Comparison of ENCODE assay signal across 28 cellular contexts in the genomic region with DNA sequence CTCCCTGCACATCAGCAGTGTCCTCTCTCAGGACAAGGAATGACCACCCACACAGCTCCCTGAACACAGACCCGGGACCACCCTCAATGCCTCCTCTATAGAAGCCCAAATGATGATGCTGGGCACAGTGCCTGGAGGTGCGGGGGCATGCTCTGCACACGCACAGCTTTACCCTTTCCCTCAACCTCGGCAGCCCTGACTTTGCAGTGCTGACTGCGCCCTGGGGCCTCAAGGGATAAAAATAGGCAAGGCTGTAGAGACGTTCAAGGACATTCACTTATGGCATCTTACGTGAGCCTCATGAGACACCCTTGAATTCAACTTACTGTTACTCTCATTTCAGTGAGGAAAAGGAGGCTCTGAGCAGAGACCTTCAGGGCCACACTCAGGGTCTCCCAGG.
"Had no signal": no experiment of that assay in that cellular context is flagged by ENCODE, and none has a peak within 500 bp of the region (broad histone marks: within the 10 kb centered on the region; RNA-seq: fewer than 3 reads in every experiment).

No MANE protein-coding gene starts in this region.

- H3K36me3 ChIP-seq: ascending aorta, cardiac muscle cell had no signal

- H3K27me3 ChIP-seq: ascending aorta, cardiac muscle cell had no signal

- H3K27ac ChIP-seq: ascending aorta, cardiac muscle cell, VCaP had no signal

- H3K9me3 ChIP-seq: ascending aorta had no signal

- H3K4me3 ChIP-seq: ascending aorta, cardiac muscle cell had no signal

- ATAC-seq: activated CD8-positive, alpha-beta T cell treated with anti-CD3 and anti-CD28 coated beads for 36 hours; activated naive CD8-positive, alpha-beta T cell treated with anti-CD3 and anti-CD28 coated beads, Interleukin-2, amount 50 U/mL, for 24 hours; activated T-cell treated with anti-CD3 and anti-CD28 coated beads, Interleukin-2, amount 50 U/mL, for 4 hours; activated T-cell treated with anti-CD3 and anti-CD28 coated beads, Interleukin-2, amount 50 U/mL, for 72 hours had no signal

- H3K4me1 ChIP-seq: ascending aorta had no signal

- DNase-seq: activated B cell treated with CpG ODN at 0.5 μM for 24 hours; activated CD4-positive, alpha-beta memory T cell treated with anti-CD3 and anti-CD28 coated beads for 36 hours; activated CD4-positive, alpha-beta T cell treated with anti-CD3 and anti-CD28 coated beads for 4 hours; activated CD4-positive, alpha-beta T cell treated with anti-CD3 and anti-CD28 coated beads, Interleukin-2, amount 10 ng/mL, durations not matched to agents 24 days and 14 days; activated CD4-positive, alpha-beta T cell treated with anti-CD3 and anti-CD28 coated beads, Interleukin-2, amount 50 U/mL, for 1 hour; activated CD4-positive, alpha-beta T cell treated with anti-CD3 and anti-CD28 coated beads, Interleukin-2, amount 50 U/mL, for 4 hours; activated CD4-positive, CD25-positive, alpha-beta regulatory T cell treated with anti-CD3 and anti-CD28 coated beads, Interleukin-2, amount 50 U/mL, for 72 hours; activated CD8-positive, alpha-beta memory T cell treated with anti-CD3 and anti-CD28 coated beads, Interleukin-2, amount 50 U/mL, for 4 hours; activated CD8-positive, alpha-beta T cell treated with anti-CD3 and anti-CD28 coated beads for 36 hours; activated effector memory CD4-positive, alpha-beta T cell treated with Interleukin-2 at 50 U/mL for 16 hours; activated gamma-delta T cell; activated naive CD4-positive, alpha-beta T cell treated with anti-CD3 and anti-CD28 coated beads, Interleukin-2, amount 10 ng/mL, durations not matched to agents 7 days and 5 days; activated naive CD4-positive, alpha-beta T cell treated with Interleukin-2 at 50 U/mL for 16 hours; activated naive CD8-positive, alpha-beta T cell treated with anti-CD3 and anti-CD28 coated beads, Interleukin-2, amount 10 ng/mL, durations not matched to agents 7 days and 5 days; activated naive CD8-positive, alpha-beta T cell treated with anti-CD3 and anti-CD28 coated beads, Interleukin-2, amount 50 U/mL, for 24 hours; activated T-cell treated with anti-CD3 and anti-CD28 coated beads for 4 hours; activated T-cell treated with anti-CD3 and anti-CD28 coated beads, Interleukin-2, amount 50 U/mL, for 1 hour; activated T-cell treated with anti-CD3 and anti-CD28 coated beads, Interleukin-2, amount 50 U/mL, for 4 hours; activated T-cell treated with anti-CD3 and anti-CD28 coated beads, Interleukin-2, amount 50 U/mL, for 72 hours; amygdala; anterior cingulate cortex; central memory CD4-positive, alpha-beta T cell; T-helper 1 cell; T-helper 2 cell; T-helper 9 cell had no signal
